Comparison of ENCODE assay signal across 20 cellular contexts in the genomic region with DNA sequence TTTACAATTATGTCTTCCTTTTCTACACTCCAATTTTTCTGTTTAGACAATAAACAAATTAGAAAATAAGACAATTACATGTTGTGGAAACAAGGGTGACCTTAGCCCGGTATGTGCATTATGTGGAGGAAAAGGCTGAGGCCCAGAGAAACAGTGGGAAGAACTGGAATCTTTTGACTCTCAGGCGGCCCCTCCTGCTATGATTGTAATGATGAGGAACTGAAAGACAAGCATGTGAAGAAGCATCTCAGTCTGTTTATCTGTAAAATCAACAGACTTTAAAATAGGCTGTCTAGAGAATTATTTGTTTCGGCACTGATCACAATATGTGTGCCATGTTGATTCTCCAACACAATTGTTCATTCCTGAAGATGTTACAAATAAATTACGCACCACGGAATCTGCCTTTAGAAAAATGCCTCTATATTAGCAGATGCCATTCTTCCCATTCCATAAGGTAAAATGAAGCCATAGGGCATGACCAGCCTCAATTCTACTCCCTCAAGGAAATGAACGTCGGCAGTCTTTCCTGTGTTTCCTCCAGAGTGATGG.
DNase-seq lines count a peak whose midpoint lies in the region; ATAC-seq, FAIRE-seq and TF ChIP-seq lines count a peak whose summit lies in the region.
"Had no signal": no experiment of that assay in that cellular context is flagged by ENCODE, and none has a peak within 500 bp of the region (broad histone marks: within the 10 kb centered on the region; RNA-seq: fewer than 3 reads in every experiment).

No MANE protein-coding gene starts in this region.

- H3K27me3 ChIP-seq in IMR-90 (ENCODE audit: control insufficient read depth, insufficient read depth, low read length) (no peaks in the 10 kb centered on the region), astrocyte (ENCODE audit: insufficient read depth, low read length) (no peaks in the 10 kb centered on the region), trophoblast cell (ENCODE audit: insufficient read depth, low read length) (no peaks in the 10 kb centered on the region)

- BruUV-seq in IMR-90 (replicated peaks; lab: Mats Ljungman, UMichigan) = no TSS peak

- H3K9ac ChIP-seq in IMR-90 (ENCODE audit: low read depth, low read length) (no peak overlapping the region), astrocyte (ENCODE audit: low read length) (no peak overlapping the region), trophoblast cell (ENCODE audit: low read length) (no peak overlapping the region)

- H4K5ac ChIP-seq in IMR-90 (ENCODE audit: low read depth, low read length) = no peak overlapping the region

- no peak overlapping the region for H4K12ac ChIP-seq in trophoblast cell (ENCODE audit: low read depth, low read length)

- H2AK9ac ChIP-seq in IMR-90 (replicated peaks; ENCODE audit: low read depth, low read length, poor library complexity) = no peak overlapping the region

- no peak overlapping the region for H3K4me3 Mint-ChIP-seq in astrocyte (ENCODE audit: unreplicated experiment)

- dilution Hi-C loops in IMR-90 (cut with HindIII; ENCODE audit: low sequenced_read_pairs, unreplicated experiment) = no loop called here

- no peaks in the 10 kb centered on the region for H3K9me1 ChIP-seq in IMR-90 (ENCODE audit: insufficient read depth, low read length)

- no peaks in the 10 kb centered on the region for H4K20me1 ChIP-seq in IMR-90 (ENCODE audit: insufficient read depth, low read length)
- no peaks in the 10 kb centered on the region for H4K20me1 ChIP-seq in astrocyte (ENCODE audit: insufficient read depth, low read length)

- H3K4me1 Mint-ChIP-seq in astrocyte (ENCODE audit: low read depth, unreplicated experiment) = peaks cover 18% of the 10 kb centered on the region

- H3K79me2 ChIP-seq in astrocyte (ENCODE audit: insufficient read depth, low read length) = no peaks in the 10 kb centered on the region
- H3K79me2 ChIP-seq in trophoblast cell (ENCODE audit: control insufficient read depth, insufficient read depth, low read length, poor library complexity) = no peaks in the 10 kb centered on the region

- CTCF ChIA-PET in IMR-90 (lab: Yijun Ruan, JAX) = no interaction called here

- H3K27ac ChIP-seq in IMR-90 (ENCODE audit: insufficient read depth, low read length) (no peak overlapping the region), astrocyte (ENCODE audit: low read depth, low read length) (no peak overlapping the region), trophoblast cell (ENCODE audit: low read depth, low read length) (peak overlapping the region; percentile 42)
- H3K27ac ChIP-seq: RWPE1 had no signal

- H2BK5ac ChIP-seq in IMR-90 (ENCODE audit: low read depth, low read length, poor library complexity, severe bottlenecking) (no peak overlapping the region), trophoblast cell (ENCODE audit: low read depth, low read length, poor library complexity) (peak overlapping the region; percentile 31)

- H4K8ac ChIP-seq in IMR-90 (ENCODE audit: low read depth in 2 of 2, low read length in 2 of 2) (no peak overlapping the region; a peak in 1 of 4 replicates), trophoblast cell (ENCODE audit: low read depth, low read length) (no peak overlapping the region)

- intact Hi-C loops in IMR-90 (cut with micrococcal nuclease) = no loop called here
- intact Hi-C loops in mucosa of descending colon (cut with DNase I, micrococcal nuclease) = no loop called here

- H3K4me2 ChIP-seq in IMR-90 (ENCODE audit: low read depth, low read length) (no peak overlapping the region), astrocyte (ENCODE audit: low read length) (no peak overlapping the region), trophoblast cell (ENCODE audit: low read length) (no peak overlapping the region)

- H3K56ac ChIP-seq in IMR-90 (ENCODE audit: extremely low read depth, insufficient read depth, low read length) = no peak overlapping the region

- no peaks in the 10 kb centered on the region for H3K27me3 Mint-ChIP-seq in astrocyte (ENCODE audit: low read depth, unreplicated experiment)

- TF ChIP-seq POLR2A in IMR-90 (IDR thresholded peaks at IDR 0.05; ENCODE audit: low read depth, low read length) = no peak

- no peaks in the 10 kb centered on the region for H3K79me1 ChIP-seq in IMR-90 (ENCODE audit: low read depth in 1 of 2, low read length in 2 of 2)
- peaks cover 3% of the 10 kb centered on the region for H3K79me1 ChIP-seq in trophoblast cell (ENCODE audit: low read length)

- H2AFZ ChIP-seq in IMR-90 (replicated peaks; ENCODE audit: low read length, poor library complexity) = no peak overlapping the region
- H2AFZ ChIP-seq in astrocyte (ENCODE audit: low read depth, low read length) = no peak overlapping the region
- H2AFZ ChIP-seq in trophoblast cell (ENCODE audit: insufficient read depth, low read length, poor library complexity) = no peak overlapping the region

- 80% methylated on average over 1 of the region's 7 CpGs; no CpG with 5 or more reads in 1 of the 2 experiments for WGBS in IMR-90 (ENCODE audit: extremely low coverage in 2 of 2, insufficient read length in 1 of 2), 2 experiments
- no CpG with 5 or more reads among the region's 7 CpGs for WGBS in trophoblast cell (ENCODE audit: extremely low coverage, insufficient coverage, insufficient read length)

- peaks cover 4% of the 10 kb centered on the region; the same call in 1 of the 2 replicates for H3K4me1 ChIP-seq in IMR-90 (ENCODE audit: control insufficient read depth, insufficient read depth, low read length)
- peaks cover 17% of the 10 kb centered on the region for H3K4me1 ChIP-seq in astrocyte (ENCODE audit: insufficient read depth, low read length)
- no peaks in the 10 kb centered on the region for H3K4me1 ChIP-seq in trophoblast cell (ENCODE audit: control insufficient read depth in 1 of 2, insufficient read depth in 2 of 2, low read length in 2 of 2)
- no peaks in the 10 kb centered on the region for H3K4me1 ChIP-seq in mucosa of descending colon (ENCODE audit: low read depth)

- H3K23ac ChIP-seq in IMR-90 (ENCODE audit: low read depth, low read length) (no peak overlapping the region), trophoblast cell (ENCODE audit: low read length) (no peak overlapping the region)

- no peak for ATAC-seq in IMR-90 (ENCODE audit: low read depth)
- ATAC-seq in HG02623 (IDR thresholded peaks at IDR 0.05; ENCODE audit: unreplicated experiment) = no peak
- ATAC-seq in mucosa of descending colon = no peak
- ATAC-seq: HepG2, Panc1 had no signal

- H2BK15ac ChIP-seq in IMR-90 (ENCODE audit: low read depth, low read length) = no peak overlapping the region; the same call in 2 of the 3 replicates

- H3K4me3 ChIP-seq in IMR-90 (ENCODE audit: insufficient read depth, low read depth, low read length) (no peak overlapping the region), astrocyte (ENCODE audit: insufficient read depth, low read depth, low read length) (no peak overlapping the region), trophoblast cell (ENCODE audit: low read depth, low read length) (no peak overlapping the region), mucosa of descending colon (no peak overlapping the region)

- no peak overlapping the region for H3K18ac ChIP-seq in IMR-90 (ENCODE audit: low read depth, low read length)
- no peak overlapping the region for H3K18ac ChIP-seq in trophoblast cell (ENCODE audit: low read length)

- no peaks in the 10 kb centered on the region for H3K9me3 Mint-ChIP-seq in astrocyte (ENCODE audit: unreplicated experiment)

- peak overlapping the region; percentile 8; the same call in 1 of the 2 replicates for H2AK5ac ChIP-seq in IMR-90 (ENCODE audit: low read depth, low read length)
- H2AK5ac ChIP-seq in trophoblast cell (ENCODE audit: low read length) = no peak overlapping the region

- H3K36me3 Mint-ChIP-seq in astrocyte (ENCODE audit: low read depth, unreplicated experiment) = no peaks in the 10 kb centered on the region

- no peak overlapping the region; the same call in 1 of the 2 replicates for H3K4ac ChIP-seq in IMR-90 (ENCODE audit: low read depth, low read length)
- H3K4ac ChIP-seq in trophoblast cell (ENCODE audit: low read depth, low read length) = no peak overlapping the region

- H3K14ac ChIP-seq in IMR-90 (replicated peaks; ENCODE audit: low read depth, low read length) (no peak overlapping the region), trophoblast cell (ENCODE audit: low read length) (no peak overlapping the region)

- TF ChIP-seq CTCF in IMR-90 (conservative IDR thresholded peaks at IDR 0.05; ENCODE audit: low read depth, low read length) (no peak), astrocyte (IDR thresholded peaks at IDR 0.05; ENCODE audit: insufficient read depth, low read depth, low read length) (no peak), mucosa of descending colon (IDR thresholded peaks at IDR 0.05) (no peak)

- H2BK20ac ChIP-seq in IMR-90 (ENCODE audit: low read depth, low read length) = peak overlapping the region; percentile 31; the same call in 1 of the 2 replicates

- peak; percentile 21 for DNase-seq in G401 (ENCODE audit: low spot score)
- no peak for DNase-seq in IMR-90
- no peak for DNase-seq in astrocyte (ENCODE audit: low read depth)
- peak; percentile 62 to 95 for DNase-seq in trophoblast cell
- DNase-seq in central memory CD4-positive, alpha-beta T cell = no peak
- no peak for DNase-seq in mucosa of descending colon
- no peak for DNase-seq in activated effector memory CD4-positive, alpha-beta T cell treated with anti-CD3 and anti-CD28 coated beads, Interleukin-2, amount 50 U/mL, for 16 hours
- DNase-seq: HCEC 1CT, KBM-7, NCI-H1694, NCI-H2029 treated with DMSO at 0.1 percent for 48 hours, NCI-H2227 treated with DMSO at 0.1 percent for 48 hours, NCI-H526 treated with DMSO at 0.1 percent for 48 hours, SHP77, SW 1271 had no signal

- no peaks in the 10 kb centered on the region for H3K36me3 ChIP-seq in IMR-90 (ENCODE audit: control insufficient read depth, insufficient read depth, low read length)
- H3K36me3 ChIP-seq in astrocyte (ENCODE audit: insufficient read depth, low read length) = no peaks in the 10 kb centered on the region
- H3K36me3 ChIP-seq in trophoblast cell (ENCODE audit: control insufficient read depth in 1 of 2, insufficient read depth in 2 of 2, low read length in 2 of 2) = no peaks in the 10 kb centered on the region
- no peaks in the 10 kb centered on the region for H3K36me3 ChIP-seq in mucosa of descending colon (ENCODE audit: low read depth)

- in situ Hi-C loops in G401 (cut with HindIII; ENCODE audit: low sequenced_read_pairs) = no loop called here
- in situ Hi-C loops in IMR-90 (cut with MboI; ENCODE audit: low sequenced_read_pairs) = no loop called here

- POLR2A ChIA-PET in IMR-90 (lab: Charles Lee; ENCODE audit: unreplicated experiment) = no interaction called here

- H4K91ac ChIP-seq in IMR-90 (ENCODE audit: insufficient read depth, low read depth, low read length) = no peak overlapping the region
- H4K91ac ChIP-seq in trophoblast cell (ENCODE audit: low read depth, low read length) = no peak overlapping the region

- FAIRE-seq in astrocyte (lab: Jason Lieb, UNC) = no peak
- FAIRE-seq: H1, HepG2 had no signal

- TF ChIP-seq RAD21 in IMR-90 (IDR thresholded peaks at IDR 0.05; ENCODE audit: low read length) = no peak

- no peaks in the 10 kb centered on the region for H3K9me3 ChIP-seq in IMR-90 (ENCODE audit: control insufficient read depth, insufficient read depth, low read length)
- H3K9me3 ChIP-seq in astrocyte (ENCODE audit: insufficient read depth, low read depth, low read length) = no peaks in the 10 kb centered on the region
- H3K9me3 ChIP-seq in trophoblast cell (ENCODE audit: insufficient read depth, low read depth, low read length) = no peaks in the 10 kb centered on the region
- H3K9me3 ChIP-seq in mucosa of descending colon = no peaks in the 10 kb centered on the region

- peak overlapping the region; percentile 36 for H2BK120ac ChIP-seq in IMR-90 (ENCODE audit: low read depth, low read length)
- H2BK120ac ChIP-seq in trophoblast cell (ENCODE audit: insufficient read depth, low read length, poor library complexity) = no peak overlapping the region

- no peak overlapping the region for H2BK12ac ChIP-seq in trophoblast cell (ENCODE audit: low read length)

- peak overlapping the region; percentile 26 for H3K27ac Mint-ChIP-seq in astrocyte (ENCODE audit: unreplicated experiment)

Comparison
In these comparisons a context has a peak if more than half of its experiments do, and no peak if none do; other contexts are left out.
1. DNase-seq: peak in G401 (single experiment) and trophoblast cell (2 of 2); none in IMR-90 (single experiment), astrocyte (single experiment), central memory CD4-positive, alpha-beta T cell (single experiment), mucosa of descending colon (0 of 3) and activated effector memory CD4-positive, alpha-beta T cell treated with anti-CD3 and anti-CD28 coated beads, Interleukin-2, amount 50 U/mL, for 16 hours (single experiment).